Comparison of ENCODE assay signal across 8 cellular contexts in genomic region chr6:89371849-89372505, GRCh38. TPM values are rescaled to one million over a fixed set of nuclear protein-coding genes. Genes with fewer than 3 reads are reported as not detected.
A peak's percentile ranks its signal among the peaks of the same experiment; 100 is the strongest.
DNase-seq lines count a peak whose midpoint lies in the region; ATAC-seq and TF ChIP-seq lines count a peak whose summit lies in the region.

No MANE protein-coding gene starts in this region.

- no peaks in the 10 kb centered on the region for H3K27me3 ChIP-seq in testis

- no peaks in the 10 kb centered on the region for H3K9me3 ChIP-seq in testis

- no peak overlapping the region for H3K4me3 ChIP-seq in fibroblast of the aortic adventitia (ENCODE audit: low read depth, low read length)
- H3K4me3 ChIP-seq in testis: no peak overlapping the region

- DNase-seq in DMS79 treated with DMSO at 0.1 percent for 48 hours (lab: John Stamatoyannopoulos, UW) (peak; percentile 22), HUDEP-2 (lab: John Stamatoyannopoulos, UW; ENCODE audit: unreplicated experiment in 76 of 76) (peak in 66 of 76 experiments; percentile 9 to 86 (median 60)), RKO (ENCODE audit: low spot score) (peak; percentile 70), fibroblast of the aortic adventitia (ENCODE audit: low read depth) (peak; percentile 48), occipital lobe (lab: John Stamatoyannopoulos, UW) (peak; percentile 44), testis (peak; percentile 81)
- DNase-seq in activated T-cell treated with anti-CD3 and anti-CD28 coated beads, Interleukin-2, amount 50 U/mL, for 72 hours: peak; percentile 81 to 82

- H3K27ac ChIP-seq in testis: no peak overlapping the region

- peaks cover 26% of the 10 kb centered on the region for H3K4me1 Mint-ChIP-seq in activated T-cell treated with anti-CD3 and anti-CD28 coated beads, Interleukin-2, amount 50 U/mL, for 72 hours (ENCODE audit: low read depth)

- H3K4me3 Mint-ChIP-seq in activated T-cell treated with anti-CD3 and anti-CD28 coated beads, Interleukin-2, amount 50 U/mL, for 72 hours: peak overlapping the region; percentile 15 to 41

- no peaks in the 10 kb centered on the region for H3K9me3 Mint-ChIP-seq in activated T-cell treated with anti-CD3 and anti-CD28 coated beads, Interleukin-2, amount 50 U/mL, for 72 hours

- ATAC-seq in GM21515 (IDR thresholded peaks at IDR 0.05; ENCODE audit: unreplicated experiment): peak; percentile 61
- peak; percentile 65 to 71 for ATAC-seq in activated T-cell treated with anti-CD3 and anti-CD28 coated beads, Interleukin-2, amount 50 U/mL, for 72 hours (replicated peaks in 1 of 2)

- H3K4me1 ChIP-seq in testis: no peaks in the 10 kb centered on the region

- TF ChIP-seq CTCF in fibroblast of the aortic adventitia (IDR thresholded peaks at IDR 0.05; ENCODE audit: insufficient read depth, low read length) (peak; percentile 94), testis (IDR thresholded peaks at IDR 0.05) (peak; percentile 70 to 89 (median 72))

- 44 to 74% methylated on average over 5 to 8 of the region's 8 CpGs for WGBS in testis, 2 donors

- no peaks in the 10 kb centered on the region for H3K36me3 ChIP-seq in testis (ENCODE audit: low read depth, missing control alignments)

- H3K36me3 Mint-ChIP-seq in activated T-cell treated with anti-CD3 and anti-CD28 coated beads, Interleukin-2, amount 50 U/mL, for 72 hours (ENCODE audit: insufficient read depth in 2 of 2): no peaks in the 10 kb centered on the region

- H3K27ac Mint-ChIP-seq in activated T-cell treated with anti-CD3 and anti-CD28 coated beads, Interleukin-2, amount 50 U/mL, for 72 hours: no peak overlapping the region

- intact Hi-C loops in testis (cut with DNase I; ENCODE audit: low total_unique reads): no loop called here

- no peak for TF ChIP-seq POLR2A in testis (IDR thresholded peaks at IDR 0.05)

- no peaks in the 10 kb centered on the region for H3K27me3 Mint-ChIP-seq in activated T-cell treated with anti-CD3 and anti-CD28 coated beads, Interleukin-2, amount 50 U/mL, for 72 hours (ENCODE audit: low read depth)

RNA-seq across cellular contexts. Expression of gene UBE2J1, which starts 19.5 kb away (rescaled TPM):
- 10 to 100 TPM; 20.6 to 21.4 TPM for total RNA-seq in activated T-cell treated with anti-CD3 and anti-CD28 coated beads, Interleukin-2, amount 50 U/mL, for 72 hours
- 23.1 and 50.9 TPM in 2 replicates for total RNA-seq in fibroblast of the aortic adventitia (ENCODE audit: low replicate concordance)
- 62.5 TPM for total RNA-seq in occipital lobe
- 10 to 100 TPM; 28.7 to 38.4 TPM for total RNA-seq in testis
- polyA plus RNA-seq in testis (ENCODE audit: insufficient read depth, low read depth, low replicate concordance): 47.3 TPM

RNA-seq across cellular contexts. Expression of gene RRAGD, which starts 40.1 kb away (rescaled TPM):
- total RNA-seq in activated T-cell treated with anti-CD3 and anti-CD28 coated beads, Interleukin-2, amount 50 U/mL, for 72 hours: 10 to 100 TPM; 11.8 to 12.2 TPM
- total RNA-seq in fibroblast of the aortic adventitia (ENCODE audit: low replicate concordance) (1.4 and 15.1 TPM in 2 replicates), occipital lobe (99.2 TPM), testis (10 to 100 TPM; 17.0 to 19.4 TPM)
- polyA plus RNA-seq in testis (ENCODE audit: insufficient read depth, low read depth, low replicate concordance): 27.0 TPM

RNA-seq across cellular contexts. Expression of gene GABRR2, which starts 56.9 kb away (rescaled TPM):
- under 1 TPM; 0.46 to 0.74 TPM for total RNA-seq in activated T-cell treated with anti-CD3 and anti-CD28 coated beads, Interleukin-2, amount 50 U/mL, for 72 hours
- total RNA-seq in fibroblast of the aortic adventitia (ENCODE audit: low replicate concordance) (0.09 TPM in 1 of 2 replicates, not detected in the other), occipital lobe (0.16 TPM), testis (under 1 TPM in 1 of 2 donors, not detected in 1; 0.62 TPM)
- polyA plus RNA-seq in testis (ENCODE audit: insufficient read depth, low read depth, low replicate concordance): 0.79 TPM

Comparison
In these comparisons a context has a peak if more than half of its experiments do, and no peak if none do; other contexts are left out.
1. DNase-seq: peak in every context shown above with its lines; median percentile 82 in activated T-cell treated with anti-CD3 and anti-CD28 coated beads, Interleukin-2, amount 50 U/mL, for 72 hours; 81 in testis; 70 in RKO; 60 in HUDEP-2; 48 in fibroblast of the aortic adventitia; 44 in occipital lobe; 22 in DMS79 treated with DMSO at 0.1 percent for 48 hours.